24 cellular contexts compared by ENCODE assay signal in genomic region chr4:130600706-130601105, GRCh38.
"Had no signal": no experiment of that assay in that cellular context is flagged by ENCODE, and none has a peak within 500 bp of the region (broad histone marks: within the 10 kb centered on the region; RNA-seq: fewer than 3 reads in every experiment).

No MANE protein-coding gene starts in this region.

- H3K27ac ChIP-seq: brain microvascular endothelial cell, cardiac muscle cell, SK-N-MC, VCaP had no signal

- H3K27ac Mint-ChIP-seq: activated CD4-positive, alpha-beta memory T cell treated with anti-CD3 and anti-CD28 coated beads, Interleukin-2, amount 10 ng/mL, durations not matched to agents 7 days and 5 days; activated CD4-positive, alpha-beta T cell treated with anti-CD3 and anti-CD28 coated beads for 36 hours; activated naive CD4-positive, alpha-beta T cell treated with anti-CD3 and anti-CD28 coated beads for 36 hours; activated naive CD8-positive, alpha-beta T cell; activated T-helper 17 cell treated with anti-CD3 and anti-CD28 coated beads, Interleukin-2, amount 50 U/mL, for 72 hours had no signal

- H3K4me3 Mint-ChIP-seq: activated CD4-positive, alpha-beta memory T cell treated with anti-CD3 and anti-CD28 coated beads, Interleukin-2, amount 10 ng/mL, durations not matched to agents 7 days and 5 days; activated CD4-positive, alpha-beta T cell treated with anti-CD3 and anti-CD28 coated beads for 36 hours; activated naive CD4-positive, alpha-beta T cell treated with anti-CD3 and anti-CD28 coated beads for 36 hours; activated naive CD8-positive, alpha-beta T cell; activated T-helper 17 cell treated with anti-CD3 and anti-CD28 coated beads, Interleukin-2, amount 50 U/mL, for 72 hours had no signal

- H3K36me3 ChIP-seq: brain microvascular endothelial cell, cardiac muscle cell had no signal

- DNase-seq: activated CD4-positive, alpha-beta memory T cell treated with anti-CD3 and anti-CD28 coated beads, Interleukin-2, amount 10 ng/mL, durations not matched to agents 7 days and 5 days; activated CD4-positive, alpha-beta T cell treated with anti-CD3 and anti-CD28 coated beads for 36 hours; activated CD4-positive, alpha-beta T cell treated with anti-CD3 and anti-CD28 coated beads, Interleukin-2, amount 50 U/mL, for 1 hour; activated gamma-delta T cell; activated naive CD4-positive, alpha-beta T cell treated with anti-CD3 and anti-CD28 coated beads for 36 hours; activated T-cell treated with anti-CD3 and anti-CD28 coated beads for 4 hours; activated T-cell treated with anti-CD3 and anti-CD28 coated beads, Interleukin-2, amount 50 U/mL, for 48 hours; brain microvascular endothelial cell; MM.1S; NCI-H146; NCI-H187 treated with DMSO at 0.1 percent for 48 hours; NCI-H2081 treated with DMSO at 0.1 percent for 48 hours; NCI-H446; NCI-H524; NCI-H774; OCI-M1; SHP77; T-helper 1 cell had no signal

- ATAC-seq: activated CD4-positive, alpha-beta T cell treated with anti-CD3 and anti-CD28 coated beads for 36 hours; activated T-helper 17 cell treated with anti-CD3 and anti-CD28 coated beads, Interleukin-2, amount 50 U/mL, for 72 hours had no signal

- H3K36me3 Mint-ChIP-seq: activated naive CD8-positive, alpha-beta T cell had no signal

- H3K27me3 ChIP-seq: brain microvascular endothelial cell, cardiac muscle cell had no signal

- FAIRE-seq: RCC 7860 had no signal

- H3K4me3 ChIP-seq: cardiac muscle cell, SK-N-MC had no signal

- H3K4me1 Mint-ChIP-seq: activated CD4-positive, alpha-beta memory T cell treated with anti-CD3 and anti-CD28 coated beads, Interleukin-2, amount 10 ng/mL, durations not matched to agents 7 days and 5 days; activated CD4-positive, alpha-beta T cell treated with anti-CD3 and anti-CD28 coated beads for 36 hours; activated T-helper 17 cell treated with anti-CD3 and anti-CD28 coated beads, Interleukin-2, amount 50 U/mL, for 72 hours had no signal

- H3K27me3 Mint-ChIP-seq: activated CD4-positive, alpha-beta memory T cell treated with anti-CD3 and anti-CD28 coated beads, Interleukin-2, amount 10 ng/mL, durations not matched to agents 7 days and 5 days; activated CD4-positive, alpha-beta T cell treated with anti-CD3 and anti-CD28 coated beads for 36 hours; activated naive CD8-positive, alpha-beta T cell; activated T-helper 17 cell treated with anti-CD3 and anti-CD28 coated beads, Interleukin-2, amount 50 U/mL, for 72 hours had no signal
